1 cellular context compared by ENCODE assay signal in genomic region chr13:48532473-48533206, GRCh38.
TF ChIP-seq lines count a peak whose summit lies in the region.

RCBTB2 (minus strand) TSS chr13:48533080; CDS start chr13:48521939, 11,141 bp downstream.

TF ChIP-seq in HepG2, 621 proteins besides CTCF, POLR2A, EP300 and RAD21 (continued from another document and continues in another):
- no peak for TF ChIP-seq HMG20A (CRISPR knock-in tag; IDR thresholded peaks at IDR 0.05; ENCODE audit: borderline replicate concordance)
- no peak for TF ChIP-seq ATRX (CRISPR knock-in tag; IDR thresholded peaks at IDR 0.05; ENCODE audit: borderline replicate concordance)
- TF ChIP-seq ZBTB40 (IDR thresholded peaks at IDR 0.05) = no peak
- peak; percentile 65; the same call in 1 of the 2 replicates for TF ChIP-seq ZBTB40 (CRISPR knock-in tag; IDR thresholded peaks at IDR 0.05)
- TF ChIP-seq GATAD2A (CRISPR knock-in tag; IDR thresholded peaks at IDR 0.05) = 0 out of 2 replicates have a peak, but pooled peaks have one; percentile 31
- no peak for TF ChIP-seq ZNF775 (CRISPR knock-in tag; IDR thresholded peaks at IDR 0.05; ENCODE audit: borderline replicate concordance)
- no peak for TF ChIP-seq ZNF660 (CRISPR knock-in tag; IDR thresholded peaks at IDR 0.05; ENCODE audit: borderline replicate concordance, low read depth)
- TF ChIP-seq ARID5B (CRISPR knock-in tag; IDR thresholded peaks at IDR 0.05) = peak; percentile 28; the same call in 1 of the 2 replicates
- 0 out of 2 replicates have a peak, but pooled peaks have one; percentile 46 for TF ChIP-seq ZBTB42 (CRISPR knock-in tag; IDR thresholded peaks at IDR 0.05)
- no peak for TF ChIP-seq TBP (CRISPR knock-in tag; IDR thresholded peaks at IDR 0.05)
- TF ChIP-seq SIX1 (CRISPR knock-in tag; IDR thresholded peaks at IDR 0.05; ENCODE audit: borderline replicate concordance) = no peak
- TF ChIP-seq POLR2AphosphoS2 (IDR thresholded peaks at IDR 0.05; ENCODE audit: low read depth, low read length) = no peak
- TF ChIP-seq ZBTB43 (CRISPR knock-in tag; conservative IDR thresholded peaks at IDR 0.05) = peak; percentile 86
- no peak for TF ChIP-seq MATR3 (CRISPR knock-in tag; IDR thresholded peaks at IDR 0.05)
- no peak for TF ChIP-seq ZBTB1 (CRISPR knock-in tag; IDR thresholded peaks at IDR 0.05; ENCODE audit: borderline replicate concordance)
- TF ChIP-seq XRCC5 (optimal IDR thresholded peaks at IDR 0.05; ENCODE audit: low read length) = no peak
- no peak for TF ChIP-seq ZNF784 (CRISPR knock-in tag; IDR thresholded peaks at IDR 0.05; ENCODE audit: borderline replicate concordance)
- peak; percentile 86 for TF ChIP-seq SALL2 (CRISPR knock-in tag; IDR thresholded peaks at IDR 0.05)
- no peak; the same call in 1 of the 2 replicates for TF ChIP-seq E2F2 (CRISPR knock-in tag; IDR thresholded peaks at IDR 0.05; ENCODE audit: borderline replicate concordance)
- peak; percentile 51; the same call in 1 of the 2 replicates for TF ChIP-seq MIER2 (CRISPR knock-in tag; IDR thresholded peaks at IDR 0.05)
- TF ChIP-seq ZNF484 (CRISPR knock-in tag; IDR thresholded peaks at IDR 0.05; ENCODE audit: borderline replicate concordance, low read depth) = no peak
- TF ChIP-seq HNRNPL (IDR thresholded peaks at IDR 0.05; ENCODE audit: low read depth, low read length) = no peak
- TF ChIP-seq ZNF713 (CRISPR knock-in tag; IDR thresholded peaks at IDR 0.05) = no peak
- peak; percentile 80; the same call in 1 of the 2 replicates for TF ChIP-seq NAIF1 (CRISPR knock-in tag; IDR thresholded peaks at IDR 0.05; ENCODE audit: borderline replicate concordance)
- TF ChIP-seq ATF6 (CRISPR knock-in tag; conservative IDR thresholded peaks at IDR 0.05) = 0 out of 2 replicates have a peak, but pooled peaks have one; percentile 38
- TF ChIP-seq LRRFIP1 (CRISPR knock-in tag; conservative IDR thresholded peaks at IDR 0.05) = no peak
- TF ChIP-seq SUZ12 (IDR thresholded peaks at IDR 0.05; ENCODE audit: low read depth, low read length) = no peak
- no peak for TF ChIP-seq SP1 (IDR thresholded peaks at IDR 0.05)
- peak; percentile 40; the same call in 1 of the 2 replicates for TF ChIP-seq SP1 (CRISPR knock-in tag; IDR thresholded peaks at IDR 0.05)
- peak; percentile 32; the same call in 1 of the 2 replicates for TF ChIP-seq FOSL1 (CRISPR knock-in tag; IDR thresholded peaks at IDR 0.05; ENCODE audit: borderline replicate concordance)
- peak; percentile 78 for TF ChIP-seq FOXP4 (CRISPR knock-in tag; IDR thresholded peaks at IDR 0.05)
- TF ChIP-seq ZNF235 (CRISPR knock-in tag; IDR thresholded peaks at IDR 0.05; ENCODE audit: borderline replicate concordance) = 0 out of 2 replicates have a peak, but pooled peaks have one; percentile 35
